8 cellular contexts compared by ENCODE assay signal in genomic region chr9:35079426-35080341, GRCh38. TPM values are rescaled to one million over a fixed set of nuclear protein-coding genes. Genes with fewer than 3 reads are reported as not detected.
DNase-seq lines count a peak whose midpoint lies in the region; ATAC-seq, FAIRE-seq and TF ChIP-seq lines count a peak whose summit lies in the region.

Gene FANCG (minus strand): TSS chr9:35079942. CDS start chr9:35079524, 418 bp downstream.

- no peak for FAIRE-seq in kidney (lab: Jason Lieb, UNC)

- TF ChIP-seq POLR2A in GM18951 (IDR thresholded peaks at IDR 0.05; ENCODE audit: extremely low read depth, insufficient read depth, insufficient read length), result peak; percentile 67

- in situ Hi-C loops in GM18951 (cut with MboI; ENCODE audit: low sequenced_read_pairs, unreplicated experiment), result no loop called here

- H3K36me3 ChIP-seq in kidney (ENCODE audit: control insufficient read depth in 1 of 2, insufficient read depth in 2 of 2, low read length in 2 of 2), result no peaks in the 10 kb centered on the region

- H3K4me3 ChIP-seq in AG09309 (ENCODE audit: control insufficient read depth, low read depth, low read length) (peak within 1 kb of the TSS; percentile 96), kidney (ENCODE audit: low read length in 2 of 2) (peak within 1 kb of the TSS; percentile 84 to 88)

- H3K9ac ChIP-seq in kidney (ENCODE audit: low read length in 2 of 2), result peak within 1 kb of the TSS; percentile 71 to 73

- peaks cover 11 to 12% of the 10 kb centered on the region in 2 donors for H3K4me1 ChIP-seq in kidney (ENCODE audit: control insufficient read depth in 1 of 2, insufficient read depth in 1 of 2, low read depth in 1 of 2, low read length in 2 of 2)

- TF ChIP-seq CTCF in AG09309 (IDR thresholded peaks at IDR 0.05; ENCODE audit: control insufficient read depth, insufficient read depth, low read depth, low read length, missing control alignments) (no peak), kidney (IDR thresholded peaks at IDR 0.05; ENCODE audit: borderline replicate concordance, extremely low read depth, insufficient read depth) (peak; percentile 3)

- peak within 1 kb of the TSS; percentile 39 to 70 for H3K27ac ChIP-seq in kidney (ENCODE audit: low read depth in 2 of 2, low read length in 2 of 2)

- intact Hi-C loops in kidney (cut with DNase I), result no loop called here

- H3K9me3 ChIP-seq in kidney (ENCODE audit: control insufficient read depth in 1 of 2, low read length in 2 of 2), result no peaks in the 10 kb centered on the region

- peak; percentile 66 for DNase-seq in AG09309 (ENCODE audit: low read depth)
- peak; percentile 92 for DNase-seq in NCI-H345 treated with DMSO at 0.1 percent for 48 hours (lab: John Stamatoyannopoulos, UW; ENCODE audit: unreplicated experiment)
- peak; percentile 84 for DNase-seq in activated CD4-positive, CD25-positive, alpha-beta regulatory T cell treated with anti-CD3 and anti-CD28 coated beads, Interleukin-2, amount 50 U/mL, for 72 hours
- DNase-seq in cerebellum (ENCODE audit: low spot score), result peak; percentile 92
- peak; percentile 96 for DNase-seq in kidney
- peak; percentile 92 for DNase-seq in stimulated activated CD4-positive, alpha-beta T cell treated with anti-CD3 and anti-CD28 coated beads, Interleukin-15, amount 100 ng/mL, for 24 hours

- peak; percentile 88 for ATAC-seq in HG03196 (IDR thresholded peaks at IDR 0.05; ENCODE audit: unreplicated experiment)

RNA-seq across cellular contexts. Expression of gene FANCG, which starts in this region (rescaled TPM):
- 39.7 TPM for total RNA-seq in cerebellum
- total RNA-seq in kidney, result 13.8 TPM
- 13.5 TPM for polyA plus RNA-seq in kidney (ENCODE audit: insufficient read depth, low read depth, low replicate concordance)

Comparison
In these comparisons a context has a peak if more than half of its experiments do, and no peak if none do; other contexts are left out.
1. Peak in every context shown above with its lines: DNase-seq, ATAC-seq, H3K4me3 ChIP-seq and H3K27ac ChIP-seq.